In the genomic region with DNA sequence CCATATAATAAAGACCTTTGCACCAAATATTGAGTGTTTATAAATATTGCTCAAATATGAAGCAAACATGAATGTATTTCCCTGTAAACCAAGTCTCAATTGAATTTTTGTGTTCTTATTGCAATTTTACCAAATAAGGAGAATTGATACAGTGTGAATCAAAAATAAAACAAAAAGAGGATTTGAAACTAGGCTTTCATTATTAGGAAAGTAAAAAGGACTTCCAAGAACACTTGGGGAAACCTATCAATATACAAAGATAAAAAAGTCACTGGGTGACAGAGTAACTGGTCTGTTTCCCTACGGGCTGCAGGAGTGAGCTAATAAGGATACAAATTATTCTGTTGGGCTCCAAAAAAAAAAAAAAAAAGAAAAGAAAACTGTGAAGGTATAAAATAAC, we compare ENCODE assay signal across 22 cellular contexts. TPM values are rescaled to one million over a fixed set of nuclear protein-coding genes. Genes with fewer than 3 reads are reported as not detected.
DNase-seq lines count a peak whose midpoint lies in the region; ATAC-seq and TF ChIP-seq lines count a peak whose summit lies in the region.
"Had no signal": no experiment of that assay in that cellular context is flagged by ENCODE, and none has a peak within 500 bp of the region (broad histone marks: within the 10 kb centered on the region; RNA-seq: fewer than 3 reads in every experiment).

No MANE protein-coding gene starts in this region.

- peak; percentile 46 for ATAC-seq in GM18502 (IDR thresholded peaks at IDR 0.05; ENCODE audit: poor library complexity, unreplicated experiment)
- ATAC-seq in GM21423 (IDR thresholded peaks at IDR 0.05; ENCODE audit: unreplicated experiment), result peak; percentile 38
- ATAC-seq in upper lobe of right lung, result peak; percentile 41
- ATAC-seq in HG02938 (IDR thresholded peaks at IDR 0.05; ENCODE audit: unreplicated experiment), result no peak
- ATAC-seq: left colon, SK-N-SH treated with all-trans-retinoic acid at 6 μM for 48 hours had no signal

- H3K36me3 Mint-ChIP-seq in CD14-positive monocyte, result no peaks in the 10 kb centered on the region

- TF ChIP-seq CTCF in upper lobe of right lung (IDR thresholded peaks at IDR 0.05), result no peak
- TF ChIP-seq CTCF in CD14-positive monocyte (IDR thresholded peaks at IDR 0.05), result no peak

- H3K9me3 ChIP-seq in upper lobe of right lung, result no peaks in the 10 kb centered on the region

- H3K4me1 Mint-ChIP-seq in CD14-positive monocyte, result peaks cover 8% of the 10 kb centered on the region

- H3K4me1 ChIP-seq in upper lobe of right lung, result no peaks in the 10 kb centered on the region
- H3K4me1 ChIP-seq: parathyroid adenoma had no signal

- no peaks in the 10 kb centered on the region for H3K36me3 ChIP-seq in upper lobe of right lung

- intact Hi-C loops in upper lobe of right lung (cut with DNase I) (no loop called here), CD14-positive monocyte (cut with micrococcal nuclease) (no loop called here)

- H3K27ac Mint-ChIP-seq in CD14-positive monocyte, result no peak overlapping the region

- DNase-seq in MV-4-11 (lab: John Stamatoyannopoulos, UW), result peak; percentile 50
- no peak for DNase-seq in upper lobe of right lung
- DNase-seq in iPS-NIHi11 (ENCODE audit: low spot score), result no peak
- DNase-seq in CD14-positive monocyte (ENCODE audit: low spot score), result no peak
- DNase-seq: activated effector memory CD4-positive, alpha-beta T cell treated with anti-CD3 and anti-CD28 coated beads, Interleukin-2, amount 50 U/mL, for 16 hours; activated T-cell treated with anti-CD3 and anti-CD28 coated beads for 4 hours; C1 segment of cervical spinal cord; caudate nucleus; DMS79; left colon; mammary epithelial cell; NCI-H1092; NCI-H1694 treated with DMSO at 0.1 percent for 48 hours; stimulated activated CD4-positive, alpha-beta T cell treated with anti-CD3 and anti-CD28 coated beads, Interleukin-1b, Interleukin-23, amount 100 ng/mL, for 48 hours; T-helper 2 cell; trophoblast cell had no signal

- no peak overlapping the region for H3K4me3 Mint-ChIP-seq in CD14-positive monocyte

- no peaks in the 10 kb centered on the region for H3K27me3 ChIP-seq in upper lobe of right lung

- peaks cover 0 to 5% (median 2%) of the 10 kb centered on the region in 3 donors for H3K27me3 Mint-ChIP-seq in CD14-positive monocyte (ENCODE audit: low read depth in 3 of 3)

- peaks cover 0 to 10% (median 6%) of the 10 kb centered on the region in 7 donors for H3K9me3 Mint-ChIP-seq in CD14-positive monocyte

- H3K4me3 ChIP-seq in upper lobe of right lung, result no peak overlapping the region
- H3K4me3 ChIP-seq: smooth muscle cell had no signal

- no peak overlapping the region for H3K27ac ChIP-seq in upper lobe of right lung
- H3K27ac ChIP-seq: parathyroid adenoma had no signal

RNA-seq across cellular contexts. Expression of a gene that starts 44.8 kb away (rescaled TPM):
- total RNA-seq in upper lobe of right lung, result 102 TPM
- 100 to 1,000 TPM; 263 to 264 TPM for polyA plus RNA-seq in CD14-positive monocyte
